ENCODE assay signal across 21 cellular contexts in the genomic region with DNA sequence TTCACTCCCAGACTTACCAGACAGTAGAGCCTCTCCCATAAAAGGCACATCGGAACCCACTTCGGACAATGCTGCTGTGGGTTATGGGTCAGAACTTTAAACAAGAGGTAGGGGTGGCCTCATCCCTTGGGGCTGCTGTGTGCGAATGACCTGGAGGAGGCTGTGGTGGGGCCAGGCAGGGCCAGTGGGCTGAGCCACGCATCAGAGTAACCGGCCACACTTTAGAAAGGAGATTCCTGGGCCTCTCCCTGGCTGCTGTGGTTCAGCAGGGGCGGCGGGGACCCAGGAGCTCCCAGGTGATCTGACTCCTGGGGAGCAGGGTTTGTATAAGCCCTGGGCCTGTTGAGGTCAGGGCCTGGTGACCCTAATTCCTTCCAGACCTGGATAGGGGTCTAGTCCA.
DNase-seq lines count a peak whose midpoint lies in the region; ATAC-seq and TF ChIP-seq lines count a peak whose summit lies in the region.
"Had no signal": no experiment of that assay in that cellular context is flagged by ENCODE, and none has a peak within 500 bp of the region (broad histone marks: within the 10 kb centered on the region; RNA-seq: fewer than 3 reads in every experiment).

No MANE protein-coding gene starts in this region.

- no peaks in the 10 kb centered on the region for H3K27me3 Mint-ChIP-seq in endodermal cell (ENCODE audit: insufficient read depth)
- no peaks in the 10 kb centered on the region for H3K27me3 Mint-ChIP-seq in osteocyte (ENCODE audit: unreplicated experiment)
- peaks cover 14% of the 10 kb centered on the region for H3K27me3 Mint-ChIP-seq in type B pancreatic cell
- H3K27me3 Mint-ChIP-seq in activated naive CD4-positive, alpha-beta T cell treated with anti-CD3 and anti-CD28 coated beads for 36 hours (ENCODE audit: low read depth), result peaks cover 13% of the 10 kb centered on the region

- no peaks in the 10 kb centered on the region for H3K27me3 ChIP-seq in Karpas-422 (ENCODE audit: low read length)
- H3K27me3 ChIP-seq in endodermal cell (ENCODE audit: control insufficient read depth, insufficient read depth, low read length, poor library complexity, severe bottlenecking), result no peaks in the 10 kb centered on the region
- H3K27me3 ChIP-seq: BE2C, SJSA1 had no signal

- no peaks in the 10 kb centered on the region for H4K20me1 ChIP-seq in Karpas-422 (ENCODE audit: insufficient read depth, low read depth, low read length)

- H3K9me3 Mint-ChIP-seq in endodermal cell (peaks cover 12% of the 10 kb centered on the region), osteocyte (ENCODE audit: unreplicated experiment) (peaks cover 13% of the 10 kb centered on the region), type B pancreatic cell (peaks cover 4% of the 10 kb centered on the region)
- peaks cover 8% of the 10 kb centered on the region for H3K9me3 Mint-ChIP-seq in activated naive CD4-positive, alpha-beta T cell treated with anti-CD3 and anti-CD28 coated beads for 36 hours
- peaks cover 10% of the 10 kb centered on the region for H3K9me3 Mint-ChIP-seq in stimulated activated effector memory CD8-positive, alpha-beta T cell treated with anti-CD3 and anti-CD28 coated beads, Interleukin-12 subunit alpha, Interleukin-12 subunit beta, amount 100 ng/mL, for 72 hours

- no peaks in the 10 kb centered on the region for H3K79me2 ChIP-seq in Karpas-422 (ENCODE audit: low read length)

- no peak overlapping the region for H3K4me3 Mint-ChIP-seq in endodermal cell
- H3K4me3 Mint-ChIP-seq in osteocyte (ENCODE audit: unreplicated experiment), result no peak overlapping the region
- H3K4me3 Mint-ChIP-seq in type B pancreatic cell, result no peak overlapping the region
- H3K4me3 Mint-ChIP-seq in activated naive CD4-positive, alpha-beta T cell treated with anti-CD3 and anti-CD28 coated beads for 36 hours, result no peak overlapping the region
- H3K4me3 Mint-ChIP-seq in stimulated activated effector memory CD8-positive, alpha-beta T cell treated with anti-CD3 and anti-CD28 coated beads, Interleukin-12 subunit alpha, Interleukin-12 subunit beta, amount 100 ng/mL, for 72 hours, result no peak overlapping the region

- intact Hi-C loops in activated naive CD4-positive, alpha-beta T cell treated with anti-CD3 and anti-CD28 coated beads for 36 hours (cut with micrococcal nuclease), result no loop called here

- TF ChIP-seq CTCF in endodermal cell (conservative IDR thresholded peaks at IDR 0.05) (no peak), osteocyte (IDR thresholded peaks at IDR 0.05) (no peak), type B pancreatic cell (conservative IDR thresholded peaks at IDR 0.05) (no peak)

- H3K4me2 ChIP-seq in Karpas-422 (ENCODE audit: low read depth, low read length, poor library complexity, severe bottlenecking), result no peak overlapping the region

- no peak overlapping the region for H2AFZ ChIP-seq in Karpas-422 (ENCODE audit: low read length)
- H2AFZ ChIP-seq: GM23248 had no signal

- DNase-seq in Karpas-422 (no peak), endodermal cell (peak; percentile 32), osteocyte (ENCODE audit: extremely low spot score, unreplicated experiment) (peak; percentile 56), type B pancreatic cell (ENCODE audit: extremely low spot score, unreplicated experiment) (peak; percentile 54), GF-D8 (lab: John Stamatoyannopoulos, UW) (no peak)
- DNase-seq in activated naive CD4-positive, alpha-beta T cell treated with anti-CD3 and anti-CD28 coated beads for 36 hours, result no peak
- no peak for DNase-seq in stimulated activated effector memory CD8-positive, alpha-beta T cell treated with anti-CD3 and anti-CD28 coated beads, Interleukin-12 subunit alpha, Interleukin-12 subunit beta, amount 100 ng/mL, for 72 hours (ENCODE audit: low spot score in 2 of 2)
- DNase-seq: BE2C, Calu3, DMS79 treated with DMSO at 0.1 percent for 48 hours, GM23248, H7, MM.1S, NCI-H1694, NCI-H2081, NCI-H2227 treated with DMSO at 0.1 percent for 48 hours, NCI-H526 treated with DMSO at 0.1 percent for 48 hours, Right ventricle myocardium superior, RPMI8226 had no signal

- peaks cover 12% of the 10 kb centered on the region for H3K9me3 ChIP-seq in Karpas-422 (ENCODE audit: low read length)
- H3K9me3 ChIP-seq in endodermal cell (ENCODE audit: control insufficient read depth, low read length), result no peaks in the 10 kb centered on the region
- H3K9me3 ChIP-seq: BE2C had no signal

- no peak for ATAC-seq in stimulated activated effector memory CD8-positive, alpha-beta T cell treated with anti-CD3 and anti-CD28 coated beads, Interleukin-12 subunit alpha, Interleukin-12 subunit beta, amount 100 ng/mL, for 72 hours
- ATAC-seq: K562 had no signal

- H3K4me1 ChIP-seq in Karpas-422 (ENCODE audit: low read length), result peaks cover 39% of the 10 kb centered on the region
- no peaks in the 10 kb centered on the region for H3K4me1 ChIP-seq in endodermal cell (ENCODE audit: control insufficient read depth, insufficient read depth, low read length)
- H3K4me1 ChIP-seq: BE2C, SJSA1 had no signal

- WGBS in endodermal cell (ENCODE audit: insufficient coverage in 1 of 2, insufficient read length in 1 of 2), 2 experiments, result 83 to 93% methylated on average over 1 to 7 of the region's 7 CpGs

- H3K4me3 ChIP-seq in Karpas-422 (ENCODE audit: low read length) (no peak overlapping the region), endodermal cell (ENCODE audit: low read length) (no peak overlapping the region)
- H3K4me3 ChIP-seq: GM23248, K562, SJSA1 had no signal

- H3K36me3 Mint-ChIP-seq in endodermal cell (ENCODE audit: low read depth), result no peaks in the 10 kb centered on the region
- no peaks in the 10 kb centered on the region for H3K36me3 Mint-ChIP-seq in osteocyte (ENCODE audit: unreplicated experiment)
- H3K36me3 Mint-ChIP-seq in type B pancreatic cell, result no peaks in the 10 kb centered on the region
- H3K36me3 Mint-ChIP-seq in activated naive CD4-positive, alpha-beta T cell treated with anti-CD3 and anti-CD28 coated beads for 36 hours (ENCODE audit: low read depth), result peaks cover 2% of the 10 kb centered on the region
- H3K36me3 Mint-ChIP-seq in stimulated activated effector memory CD8-positive, alpha-beta T cell treated with anti-CD3 and anti-CD28 coated beads, Interleukin-12 subunit alpha, Interleukin-12 subunit beta, amount 100 ng/mL, for 72 hours, result no peaks in the 10 kb centered on the region

- no peaks in the 10 kb centered on the region for H3K36me3 ChIP-seq in Karpas-422 (ENCODE audit: insufficient read depth, low read length)
- no peaks in the 10 kb centered on the region for H3K36me3 ChIP-seq in endodermal cell (ENCODE audit: control insufficient read depth, insufficient read depth, low read length)
- H3K36me3 ChIP-seq: BE2C, SJSA1 had no signal

- CTCF ChIA-PET in activated naive CD4-positive, alpha-beta T cell treated with anti-CD3 and anti-CD28 coated beads for 36 hours (lab: Charles Lee), result no interaction called here

- H3K4me1 Mint-ChIP-seq in endodermal cell (no peaks in the 10 kb centered on the region), osteocyte (ENCODE audit: unreplicated experiment) (no peaks in the 10 kb centered on the region), type B pancreatic cell (ENCODE audit: unreplicated experiment) (peaks cover 4% of the 10 kb centered on the region)
- H3K4me1 Mint-ChIP-seq in activated naive CD4-positive, alpha-beta T cell treated with anti-CD3 and anti-CD28 coated beads for 36 hours (ENCODE audit: low read depth), result no peaks in the 10 kb centered on the region
- H3K4me1 Mint-ChIP-seq in stimulated activated effector memory CD8-positive, alpha-beta T cell treated with anti-CD3 and anti-CD28 coated beads, Interleukin-12 subunit alpha, Interleukin-12 subunit beta, amount 100 ng/mL, for 72 hours, result no peaks in the 10 kb centered on the region

- no peak overlapping the region for H3K9ac ChIP-seq in Karpas-422 (ENCODE audit: low read length)
- H3K9ac ChIP-seq in endodermal cell (ENCODE audit: extremely low read depth, low read length, poor library complexity, severe bottlenecking), result no peak overlapping the region
- H3K9ac ChIP-seq: GM23248 had no signal

- H3K27ac Mint-ChIP-seq in endodermal cell (peak overlapping the region; percentile 44), osteocyte (ENCODE audit: unreplicated experiment) (no peak overlapping the region), type B pancreatic cell (no peak overlapping the region)
- no peak overlapping the region for H3K27ac Mint-ChIP-seq in activated naive CD4-positive, alpha-beta T cell treated with anti-CD3 and anti-CD28 coated beads for 36 hours
- no peak overlapping the region for H3K27ac Mint-ChIP-seq in stimulated activated effector memory CD8-positive, alpha-beta T cell treated with anti-CD3 and anti-CD28 coated beads, Interleukin-12 subunit alpha, Interleukin-12 subunit beta, amount 100 ng/mL, for 72 hours

- H3K9me2 ChIP-seq in Karpas-422 (replicated peaks; ENCODE audit: insufficient read depth, low read length), result no peaks in the 10 kb centered on the region

- H3K27ac ChIP-seq in Karpas-422 (ENCODE audit: low read length) (peak overlapping the region; percentile 99; the same call in 1 of the 2 replicates), endodermal cell (ENCODE audit: low read depth, low read length) (no peak overlapping the region)
- H3K27ac ChIP-seq: GM23248, SJSA1 had no signal

Comparison
In these comparisons a context has a peak if more than half of its experiments do, and no peak if none do; other contexts are left out.
1. DNase-seq: peak in endodermal cell (single experiment), osteocyte (single experiment) and type B pancreatic cell (single experiment); none in Karpas-422 (single experiment), activated naive CD4-positive, alpha-beta T cell treated with anti-CD3 and anti-CD28 coated beads for 36 hours (single experiment), stimulated activated effector memory CD8-positive, alpha-beta T cell treated with anti-CD3 and anti-CD28 coated beads, Interleukin-12 subunit alpha, Interleukin-12 subunit beta, amount 100 ng/mL, for 72 hours (0 of 2) and GF-D8 (single experiment).